ENCODE assay signal across 9 cellular contexts in the genomic region with DNA sequence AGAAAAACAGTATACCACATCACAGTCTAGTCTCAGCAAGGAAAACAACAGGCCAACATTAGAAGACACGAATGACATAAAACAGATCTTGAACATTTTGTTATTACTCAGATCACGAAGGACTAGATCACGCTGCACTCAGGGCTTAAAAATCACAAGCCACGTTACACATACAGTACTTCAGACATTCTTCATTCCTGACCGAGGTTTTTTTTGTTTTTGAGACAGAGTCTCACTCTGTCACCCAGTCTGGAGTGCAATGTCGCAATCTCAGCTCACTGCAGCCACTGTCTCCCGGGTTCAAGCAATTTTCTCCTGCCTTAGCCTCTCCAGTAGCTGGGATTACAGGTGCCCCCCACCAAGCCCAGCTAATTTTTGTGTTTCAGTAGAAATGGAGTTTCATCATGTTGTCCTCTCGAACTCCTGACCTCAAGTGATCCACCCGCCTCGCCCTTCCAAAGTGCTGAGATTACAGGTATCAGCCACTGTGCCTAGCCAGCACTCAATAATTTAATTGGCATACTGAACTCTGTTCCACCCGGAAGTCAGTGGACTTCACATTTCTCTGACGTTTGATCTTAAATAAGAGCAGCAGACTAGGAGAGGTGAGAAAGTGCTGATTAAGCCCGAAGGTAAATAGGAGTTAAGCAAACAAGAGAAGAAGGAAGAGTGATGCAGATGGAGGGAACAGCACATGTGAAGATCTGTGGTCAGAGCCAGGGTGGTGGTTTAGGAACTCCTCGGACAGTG. TPM values are rescaled to one million over a fixed set of nuclear protein-coding genes. Genes with fewer than 3 reads are reported as not detected.
DNase-seq lines count a peak whose midpoint lies in the region.
"Had no signal": no experiment of that assay in that cellular context is flagged by ENCODE, and none has a peak within 500 bp of the region (broad histone marks: within the 10 kb centered on the region; RNA-seq: fewer than 3 reads in every experiment).

No MANE protein-coding gene starts in this region.

- H3K27me3 ChIP-seq in mucosa of rectum (ENCODE audit: control insufficient read depth in 2 of 2, insufficient read depth in 2 of 2, low read length in 2 of 2), result no peaks in the 10 kb centered on the region

- no peaks in the 10 kb centered on the region for H3K27me3 Mint-ChIP-seq in activated T-helper 1 cell treated with anti-CD3 and anti-CD28 coated beads, Interleukin-12 subunit alpha, Interleukin-12 subunit beta, Interleukin-2, Interleukin-4 antibody, amounts not matched to agents 30 ng/mL and 10 ng/mL and 1 ng/mL, durations not matched to agents 14 hours and 24 hours and 36 hours (ENCODE audit: insufficient read depth)

- no peak overlapping the region for H3K4me3 Mint-ChIP-seq in activated T-helper 1 cell treated with anti-CD3 and anti-CD28 coated beads, Interleukin-12 subunit alpha, Interleukin-12 subunit beta, Interleukin-2, Interleukin-4 antibody, amounts not matched to agents 30 ng/mL and 10 ng/mL and 1 ng/mL, durations not matched to agents 14 hours and 24 hours and 36 hours

- peak overlapping the region; percentile 2 for H3K27ac Mint-ChIP-seq in activated T-helper 1 cell treated with anti-CD3 and anti-CD28 coated beads, Interleukin-12 subunit alpha, Interleukin-12 subunit beta, Interleukin-2, Interleukin-4 antibody, amounts not matched to agents 30 ng/mL and 10 ng/mL and 1 ng/mL, durations not matched to agents 14 hours and 24 hours and 36 hours

- peak overlapping the region in 1 of 2 donors; percentile 14 for H3K4me3 ChIP-seq in mucosa of rectum (ENCODE audit: low read length in 2 of 2)

- peaks cover 15 to 20% of the 10 kb centered on the region in 2 donors for H3K36me3 ChIP-seq in mucosa of rectum (ENCODE audit: control insufficient read depth in 2 of 2, insufficient read depth in 2 of 2, low read length in 2 of 2)

- peaks cover 8 to 22% of the 10 kb centered on the region in 2 donors for H3K4me1 ChIP-seq in mucosa of rectum (ENCODE audit: control insufficient read depth in 2 of 2, insufficient read depth in 2 of 2, low read length in 2 of 2)

- H3K9ac ChIP-seq in mucosa of rectum (ENCODE audit: low read depth in 1 of 2, low read length in 2 of 2), result peak overlapping the region in 1 of 2 donors; percentile 50

- H3K9me3 ChIP-seq in mucosa of rectum (ENCODE audit: control insufficient read depth in 2 of 2, low read length in 2 of 2), result no peaks in the 10 kb centered on the region

- peaks cover 32% of the 10 kb centered on the region for H3K36me3 Mint-ChIP-seq in activated T-helper 1 cell treated with anti-CD3 and anti-CD28 coated beads, Interleukin-12 subunit alpha, Interleukin-12 subunit beta, Interleukin-2, Interleukin-4 antibody, amounts not matched to agents 30 ng/mL and 10 ng/mL and 1 ng/mL, durations not matched to agents 14 hours and 24 hours and 36 hours (ENCODE audit: low read depth)

- intact Hi-C loops in activated T-helper 1 cell treated with anti-CD3 and anti-CD28 coated beads, Interleukin-12 subunit alpha, Interleukin-12 subunit beta, Interleukin-2, Interleukin-4 antibody, amounts not matched to agents 30 ng/mL and 10 ng/mL and 1 ng/mL, durations not matched to agents 14 hours and 24 hours and 36 hours (cut with micrococcal nuclease), result no loop called here

- no peaks in the 10 kb centered on the region for H3K9me3 Mint-ChIP-seq in activated T-helper 1 cell treated with anti-CD3 and anti-CD28 coated beads, Interleukin-12 subunit alpha, Interleukin-12 subunit beta, Interleukin-2, Interleukin-4 antibody, amounts not matched to agents 30 ng/mL and 10 ng/mL and 1 ng/mL, durations not matched to agents 14 hours and 24 hours and 36 hours

- peak overlapping the region; percentile 78 to 89 for H3K27ac ChIP-seq in mucosa of rectum (ENCODE audit: low read depth in 2 of 2, low read length in 2 of 2)

- DNase-seq in DMS53 treated with DMSO at 0.1 percent for 48 hours (lab: John Stamatoyannopoulos, UW; ENCODE audit: unreplicated experiment) (peak; percentile 83), NCI-H2227 treated with DMSO at 0.1 percent for 48 hours (lab: John Stamatoyannopoulos, UW) (no peak), Ammon's horn (ENCODE audit: low spot score) (no peak), NK-92 (lab: John Stamatoyannopoulos, UW; ENCODE audit: unreplicated experiment) (no peak)
- no peak for DNase-seq in activated T-helper 1 cell treated with anti-CD3 and anti-CD28 coated beads, Interleukin-12 subunit alpha, Interleukin-12 subunit beta, Interleukin-2, Interleukin-4 antibody, amounts not matched to agents 30 ng/mL and 10 ng/mL and 1 ng/mL, durations not matched to agents 14 hours and 24 hours and 36 hours (ENCODE audit: low spot score)
- DNase-seq: DMS79, hippocampal formation, posterior cingulate gyrus had no signal

- peaks cover 20% of the 10 kb centered on the region for H3K4me1 Mint-ChIP-seq in activated T-helper 1 cell treated with anti-CD3 and anti-CD28 coated beads, Interleukin-12 subunit alpha, Interleukin-12 subunit beta, Interleukin-2, Interleukin-4 antibody, amounts not matched to agents 30 ng/mL and 10 ng/mL and 1 ng/mL, durations not matched to agents 14 hours and 24 hours and 36 hours (ENCODE audit: low read depth)

RNA-seq across cellular contexts. Expression of gene AIMP2, which starts 3.5 kb away (rescaled TPM):
- 92.0 and 101 TPM in 2 replicates for total RNA-seq in activated T-helper 1 cell treated with anti-CD3 and anti-CD28 coated beads, Interleukin-12 subunit alpha, Interleukin-12 subunit beta, Interleukin-2, Interleukin-4 antibody, amounts not matched to agents 30 ng/mL and 10 ng/mL and 1 ng/mL, durations not matched to agents 14 hours and 24 hours and 36 hours

RNA-seq across cellular contexts. Expression of gene PMS2, which starts 3.7 kb away (rescaled TPM):
- total RNA-seq in activated T-helper 1 cell treated with anti-CD3 and anti-CD28 coated beads, Interleukin-12 subunit alpha, Interleukin-12 subunit beta, Interleukin-2, Interleukin-4 antibody, amounts not matched to agents 30 ng/mL and 10 ng/mL and 1 ng/mL, durations not matched to agents 14 hours and 24 hours and 36 hours, result 20.3 and 25.8 TPM in 2 replicates

RNA-seq across cellular contexts. Expression of gene ANKRD61, which starts 18.6 kb away (rescaled TPM):
- 0.44 and 0.56 TPM in 2 replicates for total RNA-seq in activated T-helper 1 cell treated with anti-CD3 and anti-CD28 coated beads, Interleukin-12 subunit alpha, Interleukin-12 subunit beta, Interleukin-2, Interleukin-4 antibody, amounts not matched to agents 30 ng/mL and 10 ng/mL and 1 ng/mL, durations not matched to agents 14 hours and 24 hours and 36 hours

RNA-seq across cellular contexts. Expression of gene RSPH10B, which starts 42.0 kb away (rescaled TPM):
- 0.81 and 1.1 TPM in 2 replicates for total RNA-seq in activated T-helper 1 cell treated with anti-CD3 and anti-CD28 coated beads, Interleukin-12 subunit alpha, Interleukin-12 subunit beta, Interleukin-2, Interleukin-4 antibody, amounts not matched to agents 30 ng/mL and 10 ng/mL and 1 ng/mL, durations not matched to agents 14 hours and 24 hours and 36 hours

RNA-seq across cellular contexts. Expression of gene EIF2AK1, which starts 46.4 kb away (rescaled TPM):
- total RNA-seq in activated T-helper 1 cell treated with anti-CD3 and anti-CD28 coated beads, Interleukin-12 subunit alpha, Interleukin-12 subunit beta, Interleukin-2, Interleukin-4 antibody, amounts not matched to agents 30 ng/mL and 10 ng/mL and 1 ng/mL, durations not matched to agents 14 hours and 24 hours and 36 hours, result 98.9 and 104 TPM in 2 replicates
